12 cellular contexts compared by ENCODE assay signal in the genomic region with DNA sequence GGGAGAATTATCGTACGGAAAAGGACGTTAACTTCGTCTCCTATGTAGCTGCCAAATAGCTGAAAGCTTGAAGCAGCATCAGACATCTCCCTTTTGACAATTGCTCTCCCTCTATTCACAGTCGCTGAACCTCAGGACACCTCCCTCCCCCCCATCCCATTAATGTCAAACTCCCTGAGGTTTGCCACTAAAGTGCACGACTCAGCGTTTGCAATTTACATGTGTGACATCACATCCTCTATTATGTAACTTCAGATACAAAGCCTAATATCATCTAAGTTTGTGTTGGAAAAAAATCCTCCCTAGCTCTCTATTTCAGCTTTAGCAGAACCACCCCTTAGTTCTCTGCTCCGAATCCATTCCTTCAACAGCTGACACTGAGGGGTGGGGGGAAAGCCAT. TPM values are rescaled to one million over a fixed set of nuclear protein-coding genes. Genes with fewer than 3 reads are reported as not detected.
DNase-seq lines count a peak whose midpoint lies in the region; ATAC-seq lines count a peak whose summit lies in the region.
"Had no signal": no experiment of that assay in that cellular context is flagged by ENCODE, and none has a peak within 500 bp of the region (broad histone marks: within the 10 kb centered on the region; RNA-seq: fewer than 3 reads in every experiment).

No MANE protein-coding gene starts in this region.

- peak; percentile 13 to 15 for DNase-seq in activated CD4-positive, alpha-beta T cell treated with anti-CD3 and anti-CD28 coated beads, Interleukin-2, amount 50 U/mL, for 4 hours
- no peak for DNase-seq in activated CD4-positive, alpha-beta T cell treated with anti-CD3 and anti-CD28 coated beads for 48 hours
- DNase-seq in LHCN-M2 (ENCODE audit: low read depth) (peak; percentile 19), renal cortical epithelial cell (ENCODE audit: low read depth) (peak; percentile 26), NCI-H524 (lab: John Stamatoyannopoulos, UW) (no peak)
- peak; percentile 29 for DNase-seq in effector CD8-positive, alpha-beta T cell (lab: John Stamatoyannopoulos, UW)
- DNase-seq: activated naive CD4-positive, alpha-beta T cell treated with anti-CD3 and anti-CD28 coated beads, Interleukin-2, amount 50 U/mL, for 16 hours; GF-D8; HFFc6; NCI-H1092 treated with DMSO at 0.1 percent for 48 hours had no signal

- ATAC-seq in GM19455 (IDR thresholded peaks at IDR 0.05; ENCODE audit: unreplicated experiment) = no peak
- ATAC-seq in HG03565 (IDR thresholded peaks at IDR 0.05; ENCODE audit: unreplicated experiment) = no peak

RNA-seq across cellular contexts. Expression of a gene that starts 5.5 kb away (rescaled TPM):
- total RNA-seq in LHCN-M2 (2014; rRNA removed) (0.45 and 2.1 TPM in 2 replicates), renal cortical epithelial cell (2.0 and 5.2 TPM in 2 replicates)
- polyA plus RNA-seq in LHCN-M2 (2012) = 1.6 TPM

Comparison
In these comparisons a context has a peak if more than half of its experiments do, and no peak if none do; other contexts are left out.
1. DNase-seq: peak in activated CD4-positive, alpha-beta T cell treated with anti-CD3 and anti-CD28 coated beads, Interleukin-2, amount 50 U/mL, for 4 hours (2 of 2), LHCN-M2 (single experiment), effector CD8-positive, alpha-beta T cell (single experiment) and renal cortical epithelial cell (single experiment); none in activated CD4-positive, alpha-beta T cell treated with anti-CD3 and anti-CD28 coated beads for 48 hours (single experiment) and NCI-H524 (0 of 2).